ENCODE assay signal across 7 cellular contexts in genomic region chr11:133785795-133786194, GRCh38. TPM values are rescaled to one million over a fixed set of nuclear protein-coding genes. Genes with fewer than 3 reads are reported as not detected.
"Had no signal": no experiment of that assay in that cellular context is flagged by ENCODE, and none has a peak within 500 bp of the region (broad histone marks: within the 10 kb centered on the region; RNA-seq: fewer than 3 reads in every experiment).

No MANE protein-coding gene starts in this region.

- H3K4me3 Mint-ChIP-seq: GM23338, H9 had no signal

- H3K27ac Mint-ChIP-seq: GM23338, H9 had no signal

- H3K4me3 ChIP-seq: GM23338, K562 had no signal

- DNase-seq: H9, HCEC 1CT, IMR-90 had no signal

- ATAC-seq: GM23338, K562 had no signal

RNA-seq across cellular contexts. Expression of gene SPATA19, which starts 59.5 kb away (rescaled TPM):
- total RNA-seq: GM23338, H1, H9, HT-29, IMR-90, K562 had no signal
